ENCODE assay signal across 9 cellular contexts in genomic region chr18:63292844-63293683, GRCh38. TPM values are rescaled to one million over a fixed set of nuclear protein-coding genes. Genes with fewer than 3 reads are reported as not detected.
DNase-seq lines count a peak whose midpoint lies in the region; ATAC-seq and TF ChIP-seq lines count a peak whose summit lies in the region.
"Had no signal": no experiment of that assay in that cellular context is flagged by ENCODE, and none has a peak within 500 bp of the region (broad histone marks: within the 10 kb centered on the region; RNA-seq: fewer than 3 reads in every experiment).

No MANE protein-coding gene starts in this region.

- H3K9ac ChIP-seq in Karpas-422 (ENCODE audit: low read length), result no peak overlapping the region; the same call in 1 of the 2 replicates

- H3K36me3 ChIP-seq in Karpas-422 (ENCODE audit: insufficient read depth, low read length), result peaks cover 30% of the 10 kb centered on the region; the same call in 1 of the 2 replicates

- peak overlapping the region; percentile 69 for H3K27ac ChIP-seq in Karpas-422 (ENCODE audit: low read length)

- in situ Hi-C loops in GM13976 (cut with MboI; ENCODE audit: low sequenced_read_pairs, unreplicated experiment), result no loop called here

- H2AFZ ChIP-seq in Karpas-422 (ENCODE audit: low read length), result no peak overlapping the region

- TF ChIP-seq CTCF in GM13976 (IDR thresholded peaks at IDR 0.05; ENCODE audit: borderline replicate concordance, control extremely low read depth, extremely low read depth, insufficient read depth, missing control alignments), result no peak
- TF ChIP-seq CTCF in progenitor cell of endocrine pancreas (IDR thresholded peaks at IDR 0.05; ENCODE audit: unreplicated experiment), result no peak

- no peaks in the 10 kb centered on the region for H3K36me3 Mint-ChIP-seq in progenitor cell of endocrine pancreas (ENCODE audit: insufficient read depth)

- peaks cover 93% of the 10 kb centered on the region for H3K4me1 ChIP-seq in Karpas-422 (ENCODE audit: low read length)

- no peaks in the 10 kb centered on the region for H3K9me3 ChIP-seq in Karpas-422 (ENCODE audit: low read length)
- H3K9me3 ChIP-seq: heart right ventricle had no signal

- DNase-seq in GM13976 (ENCODE audit: low spot score), result peak; percentile 53
- peak; percentile 64 for DNase-seq in Karpas-422
- DNase-seq in AG20443 (ENCODE audit: low spot score), result no peak
- DNase-seq in RKO (ENCODE audit: low spot score), result no peak
- DNase-seq in NCI-H2029 treated with DMSO at 0.1 percent for 48 hours (lab: John Stamatoyannopoulos, UW), result no peak
- DNase-seq in progenitor cell of endocrine pancreas (ENCODE audit: low spot score, unreplicated experiment), result no peak
- DNase-seq: heart right ventricle had no signal

- peaks cover 1% of the 10 kb centered on the region for H3K4me1 Mint-ChIP-seq in progenitor cell of endocrine pancreas (ENCODE audit: low read depth)

- H3K4me3 Mint-ChIP-seq in progenitor cell of endocrine pancreas (ENCODE audit: low read depth), result no peak overlapping the region

- H3K27me3 ChIP-seq in Karpas-422 (ENCODE audit: low read length), result no peaks in the 10 kb centered on the region
- H3K27me3 ChIP-seq: heart right ventricle had no signal

- H3K27me3 Mint-ChIP-seq in progenitor cell of endocrine pancreas, result peaks cover 3% of the 10 kb centered on the region

- peak overlapping the region; percentile 54 for H3K4me2 ChIP-seq in Karpas-422 (ENCODE audit: low read depth, low read length, poor library complexity, severe bottlenecking)

- H3K27ac Mint-ChIP-seq in progenitor cell of endocrine pancreas, result no peak overlapping the region

- no peak overlapping the region; the same call in 1 of the 2 replicates for H3K4me3 ChIP-seq in Karpas-422 (ENCODE audit: low read length)
- H3K4me3 ChIP-seq: heart right ventricle had no signal

- H3K79me2 ChIP-seq in Karpas-422 (ENCODE audit: low read length), result peaks cover 95% of the 10 kb centered on the region

- peaks cover 36% of the 10 kb centered on the region for H4K20me1 ChIP-seq in Karpas-422 (ENCODE audit: insufficient read depth, low read depth, low read length)

- no peaks in the 10 kb centered on the region for H3K9me2 ChIP-seq in Karpas-422 (replicated peaks; ENCODE audit: insufficient read depth, low read length)

- ATAC-seq in GM21447 (IDR thresholded peaks at IDR 0.05; ENCODE audit: unreplicated experiment) (peak; percentile 72), esophagus mucosa (peak; percentile 36)

- H3K9me3 Mint-ChIP-seq in progenitor cell of endocrine pancreas (ENCODE audit: low read depth), result no peaks in the 10 kb centered on the region

RNA-seq across cellular contexts. Expression of gene BCL2, which starts 26.5 kb away (rescaled TPM):
- 263 and 271 TPM in 2 replicates for total RNA-seq in Karpas-422 (2014; rRNA removed; shearing (Covaris generic); ENCODE audit: low replicate concordance)
- total RNA-seq in esophagus mucosa, result 2.3 TPM
- 3.8 and 4.1 TPM in 2 replicates for total RNA-seq in progenitor cell of endocrine pancreas

Comparison
In these comparisons a context has a peak if more than half of its experiments do, and no peak if none do; other contexts are left out.
1. DNase-seq: peak in GM13976 (single experiment) and Karpas-422 (single experiment); none in AG20443 (single experiment), RKO (single experiment), NCI-H2029 treated with DMSO at 0.1 percent for 48 hours (single experiment) and progenitor cell of endocrine pancreas (single experiment).
2. RNA of gene BCL2, which starts 26.5 kb away (total RNA-seq): 263 to 271 TPM in Karpas-422; 3.8 to 4.1 TPM in progenitor cell of endocrine pancreas and 2.3 TPM in esophagus mucosa (single experiment); every median in the first group is over 10 times any median in the second.